9 cellular contexts compared by ENCODE assay signal in genomic region chr12:122983789-122984515, GRCh38. TPM values are rescaled to one million over a fixed set of nuclear protein-coding genes. Genes with fewer than 3 reads are reported as not detected.
DNase-seq lines count a peak whose midpoint lies in the region; ATAC-seq lines count a peak whose summit lies in the region.
"Had no signal": no experiment of that assay in that cellular context is flagged by ENCODE, and none has a peak within 500 bp of the region (broad histone marks: within the 10 kb centered on the region; RNA-seq: fewer than 3 reads in every experiment).

No MANE protein-coding gene starts in this region.

- H3K27me3 ChIP-seq in thymus (ENCODE audit: control insufficient read depth, insufficient read depth): no peaks in the 10 kb centered on the region

- H3K9me3 Mint-ChIP-seq in memory B cell: no peaks in the 10 kb centered on the region

- peaks cover 11% of the 10 kb centered on the region for H3K36me3 Mint-ChIP-seq in memory B cell

- H3K27ac Mint-ChIP-seq in memory B cell: peak overlapping the region; percentile 58

- H3K4me1 Mint-ChIP-seq in memory B cell: peaks cover 27% of the 10 kb centered on the region

- peak; percentile 14 for DNase-seq in activated CD8-positive, alpha-beta memory T cell treated with anti-CD3 and anti-CD28 coated beads, Interleukin-2, amount 50 U/mL, for 4 hours
- no peak for DNase-seq in activated CD8-positive, alpha-beta memory T cell treated with anti-CD3 and anti-CD28 coated beads for 24 hours
- DNase-seq in memory B cell (ENCODE audit: low spot score in 2 of 2): no peak
- no peak for DNase-seq in NCI-H345 (lab: John Stamatoyannopoulos, UW)
- DNase-seq in left lobe of liver (ENCODE audit: low spot score): no peak
- DNase-seq: stimulated activated CD4-positive, alpha-beta T cell treated with anti-CD3 and anti-CD28 coated beads, Interleukin-4, amount 100 ng/mL, for 1 hour had no signal

- WGBS in thymus: 63% methylated on average over 9 of the region's 9 CpGs

- ATAC-seq in memory B cell (ENCODE audit: low read depth) (no peak), left lobe of liver (no peak), GM21360 (IDR thresholded peaks at IDR 0.05; ENCODE audit: unreplicated experiment) (no peak)

- H3K4me3 ChIP-seq in thymus (ENCODE audit: low read length): no peak overlapping the region

- peaks cover 24% of the 10 kb centered on the region for H3K4me1 ChIP-seq in thymus (ENCODE audit: control insufficient read depth, insufficient read depth, low read length)

- peaks cover 66% of the 10 kb centered on the region for H3K36me3 ChIP-seq in thymus (ENCODE audit: control insufficient read depth, insufficient read depth)

- H3K27ac ChIP-seq in angular gyrus (ENCODE audit: low read depth, low read length) (peak overlapping the region; percentile 74), thymus (ENCODE audit: low read depth) (peak overlapping the region; percentile 75)

- H3K27me3 Mint-ChIP-seq in memory B cell: no peaks in the 10 kb centered on the region

- H3K9me3 ChIP-seq in thymus (ENCODE audit: control insufficient read depth): no peaks in the 10 kb centered on the region

- H3K4me3 Mint-ChIP-seq in memory B cell: no peak overlapping the region

RNA-seq across cellular contexts. Expression of gene ARL6IP4, which starts 3.5 kb away (rescaled TPM):
- 302 TPM for polyA plus RNA-seq in thymus
- total RNA-seq in left lobe of liver: 122 TPM

RNA-seq across cellular contexts. Expression of gene OGFOD2, which starts 8.9 kb away (rescaled TPM):
- polyA plus RNA-seq in thymus: 20.6 TPM
- total RNA-seq in left lobe of liver: 26.1 TPM

RNA-seq across cellular contexts. Expression of gene ABCB9, which starts 17.7 kb away (rescaled TPM):
- 1.8 TPM for polyA plus RNA-seq in thymus
- total RNA-seq in left lobe of liver: 1.2 TPM
